Comparison of ENCODE assay signal across 12 cellular contexts in the genomic region with DNA sequence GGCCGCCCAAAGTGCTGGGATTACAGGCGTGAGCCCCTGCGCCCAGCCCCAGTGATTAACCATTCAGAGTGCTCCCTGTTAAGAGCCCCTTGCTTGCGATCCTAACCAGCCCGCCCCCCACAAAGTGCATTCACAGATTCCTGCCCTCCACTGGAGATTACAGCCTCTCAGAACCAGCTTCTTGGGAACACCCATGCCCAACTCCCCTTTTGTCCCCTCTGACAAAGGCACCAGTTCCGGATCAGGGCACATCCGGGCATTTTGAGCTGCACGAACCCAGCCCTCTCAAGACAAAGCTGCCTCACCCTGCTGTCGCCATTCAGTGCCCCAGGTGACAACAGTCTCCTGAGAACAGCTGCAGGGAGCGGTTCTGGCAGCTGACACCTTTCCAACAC. TPM values are rescaled to one million over a fixed set of nuclear protein-coding genes. Genes with fewer than 3 reads are reported as not detected.
DNase-seq lines count a peak whose midpoint lies in the region; ATAC-seq, FAIRE-seq and TF ChIP-seq lines count a peak whose summit lies in the region.
"Had no signal": no experiment of that assay in that cellular context is flagged by ENCODE, and none has a peak within 500 bp of the region (broad histone marks: within the 10 kb centered on the region; RNA-seq: fewer than 3 reads in every experiment).

No MANE protein-coding gene starts in this region.

- no peak for TF ChIP-seq CTCF in kidney (IDR thresholded peaks at IDR 0.05; ENCODE audit: borderline replicate concordance, extremely low read depth, insufficient read depth)
- TF ChIP-seq CTCF in upper lobe of right lung (IDR thresholded peaks at IDR 0.05): no peak

- peak overlapping the region; percentile 54 for H3K9ac ChIP-seq in NT2/D1 (ENCODE audit: insufficient read length, low read depth)
- no peak overlapping the region for H3K9ac ChIP-seq in kidney (ENCODE audit: low read length in 2 of 2)

- intact Hi-C loops in kidney (cut with DNase I) (no loop called here), upper lobe of right lung (cut with DNase I) (no loop called here), sciatic nerve (cut with DNase I) (no loop called here)
- intact Hi-C loops in activated T-helper 1 cell treated with anti-CD3 and anti-CD28 coated beads, Interleukin-12 subunit alpha, Interleukin-12 subunit beta, Interleukin-2, Interleukin-4 antibody, amounts not matched to agents 30 ng/mL and 10 ng/mL and 1 ng/mL, durations not matched to agents 14 hours and 24 hours and 36 hours (cut with micrococcal nuclease): no loop called here

- no peak overlapping the region for H3K4me3 ChIP-seq in NT2/D1 (ENCODE audit: insufficient read length, low read depth)
- H3K4me3 ChIP-seq in kidney (ENCODE audit: low read length in 2 of 2): no peak overlapping the region
- no peak overlapping the region for H3K4me3 ChIP-seq in upper lobe of right lung

- H3K4me1 Mint-ChIP-seq in activated naive CD8-positive, alpha-beta T cell (ENCODE audit: low read depth): peaks cover 14% of the 10 kb centered on the region
- peaks cover 6% of the 10 kb centered on the region for H3K4me1 Mint-ChIP-seq in activated naive CD8-positive, alpha-beta T cell treated with anti-CD3 and anti-CD28 coated beads, Interleukin-2, amount 50 U/mL, for 24 hours
- H3K4me1 Mint-ChIP-seq in activated T-helper 1 cell treated with anti-CD3 and anti-CD28 coated beads, Interleukin-12 subunit alpha, Interleukin-12 subunit beta, Interleukin-2, Interleukin-4 antibody, amounts not matched to agents 30 ng/mL and 10 ng/mL and 1 ng/mL, durations not matched to agents 14 hours and 24 hours and 36 hours (ENCODE audit: low read depth): no peaks in the 10 kb centered on the region

- H3K27ac ChIP-seq in kidney (ENCODE audit: low read depth in 2 of 2, low read length in 2 of 2): peak overlapping the region; percentile 51 to 56
- H3K27ac ChIP-seq in upper lobe of right lung: peak overlapping the region; percentile 56

- DNase-seq in activated naive CD8-positive, alpha-beta T cell treated with anti-CD3 and anti-CD28 coated beads, Interleukin-2, amount 50 U/mL, for 24 hours: no peak
- DNase-seq in NT2/D1 (ENCODE audit: low read depth, low spot score) (no peak), kidney (no peak), upper lobe of right lung (no peak), sciatic nerve (ENCODE audit: low spot score) (no peak)
- DNase-seq in activated T-helper 1 cell treated with anti-CD3 and anti-CD28 coated beads, Interleukin-12 subunit alpha, Interleukin-12 subunit beta, Interleukin-2, Interleukin-4 antibody, amounts not matched to agents 30 ng/mL and 10 ng/mL and 1 ng/mL, durations not matched to agents 14 hours and 24 hours and 36 hours (ENCODE audit: low spot score): no peak
- DNase-seq: activated CD4-positive, alpha-beta memory T cell treated with anti-CD3 and anti-CD28 coated beads for 36 hours; NCI-H226 had no signal

- H3K4me3 Mint-ChIP-seq in activated naive CD8-positive, alpha-beta T cell: peak overlapping the region; percentile 78
- no peak overlapping the region for H3K4me3 Mint-ChIP-seq in activated naive CD8-positive, alpha-beta T cell treated with anti-CD3 and anti-CD28 coated beads, Interleukin-2, amount 50 U/mL, for 24 hours
- H3K4me3 Mint-ChIP-seq in activated T-helper 1 cell treated with anti-CD3 and anti-CD28 coated beads, Interleukin-12 subunit alpha, Interleukin-12 subunit beta, Interleukin-2, Interleukin-4 antibody, amounts not matched to agents 30 ng/mL and 10 ng/mL and 1 ng/mL, durations not matched to agents 14 hours and 24 hours and 36 hours: no peak overlapping the region
- H3K4me3 Mint-ChIP-seq: activated CD4-positive, alpha-beta memory T cell treated with anti-CD3 and anti-CD28 coated beads for 36 hours had no signal

- H3K36me3 ChIP-seq in NT2/D1 (ENCODE audit: insufficient read depth, insufficient read length, low read length): peaks cover 20% of the 10 kb centered on the region
- no peaks in the 10 kb centered on the region for H3K36me3 ChIP-seq in kidney (ENCODE audit: control insufficient read depth in 1 of 2, insufficient read depth in 2 of 2, low read length in 2 of 2)
- no peaks in the 10 kb centered on the region for H3K36me3 ChIP-seq in upper lobe of right lung

- no peaks in the 10 kb centered on the region for H3K9me3 Mint-ChIP-seq in activated naive CD8-positive, alpha-beta T cell (ENCODE audit: low read depth)
- no peaks in the 10 kb centered on the region for H3K9me3 Mint-ChIP-seq in activated naive CD8-positive, alpha-beta T cell treated with anti-CD3 and anti-CD28 coated beads, Interleukin-2, amount 50 U/mL, for 24 hours
- no peaks in the 10 kb centered on the region for H3K9me3 Mint-ChIP-seq in activated T-helper 1 cell treated with anti-CD3 and anti-CD28 coated beads, Interleukin-12 subunit alpha, Interleukin-12 subunit beta, Interleukin-2, Interleukin-4 antibody, amounts not matched to agents 30 ng/mL and 10 ng/mL and 1 ng/mL, durations not matched to agents 14 hours and 24 hours and 36 hours
- H3K9me3 Mint-ChIP-seq: activated CD4-positive, alpha-beta memory T cell treated with anti-CD3 and anti-CD28 coated beads for 36 hours had no signal

- FAIRE-seq in kidney (lab: Jason Lieb, UNC): no peak
- FAIRE-seq: keratinocyte had no signal

- H3K9me3 ChIP-seq in NT2/D1 (ENCODE audit: insufficient read depth, low read length) (no peaks in the 10 kb centered on the region), kidney (ENCODE audit: control insufficient read depth in 1 of 2, low read length in 2 of 2) (no peaks in the 10 kb centered on the region), upper lobe of right lung (no peaks in the 10 kb centered on the region)

- peaks cover 27% of the 10 kb centered on the region for H3K27me3 Mint-ChIP-seq in activated naive CD8-positive, alpha-beta T cell
- H3K27me3 Mint-ChIP-seq in activated naive CD8-positive, alpha-beta T cell treated with anti-CD3 and anti-CD28 coated beads, Interleukin-2, amount 50 U/mL, for 24 hours: peaks cover 52% of the 10 kb centered on the region
- peaks cover 54% of the 10 kb centered on the region for H3K27me3 Mint-ChIP-seq in activated T-helper 1 cell treated with anti-CD3 and anti-CD28 coated beads, Interleukin-12 subunit alpha, Interleukin-12 subunit beta, Interleukin-2, Interleukin-4 antibody, amounts not matched to agents 30 ng/mL and 10 ng/mL and 1 ng/mL, durations not matched to agents 14 hours and 24 hours and 36 hours (ENCODE audit: insufficient read depth)

- H3K36me3 Mint-ChIP-seq in activated naive CD8-positive, alpha-beta T cell: no peaks in the 10 kb centered on the region
- H3K36me3 Mint-ChIP-seq in activated naive CD8-positive, alpha-beta T cell treated with anti-CD3 and anti-CD28 coated beads, Interleukin-2, amount 50 U/mL, for 24 hours (ENCODE audit: low read depth): no peaks in the 10 kb centered on the region
- H3K36me3 Mint-ChIP-seq in activated T-helper 1 cell treated with anti-CD3 and anti-CD28 coated beads, Interleukin-12 subunit alpha, Interleukin-12 subunit beta, Interleukin-2, Interleukin-4 antibody, amounts not matched to agents 30 ng/mL and 10 ng/mL and 1 ng/mL, durations not matched to agents 14 hours and 24 hours and 36 hours (ENCODE audit: low read depth): no peaks in the 10 kb centered on the region
- H3K36me3 Mint-ChIP-seq: activated CD4-positive, alpha-beta memory T cell treated with anti-CD3 and anti-CD28 coated beads for 36 hours had no signal

- no peaks in the 10 kb centered on the region for H3K27me3 ChIP-seq in NT2/D1 (ENCODE audit: insufficient read depth, insufficient read length)
- H3K27me3 ChIP-seq in upper lobe of right lung: peaks cover 39% of the 10 kb centered on the region

- no peak overlapping the region for H3K27ac Mint-ChIP-seq in activated naive CD8-positive, alpha-beta T cell
- no peak overlapping the region for H3K27ac Mint-ChIP-seq in activated naive CD8-positive, alpha-beta T cell treated with anti-CD3 and anti-CD28 coated beads, Interleukin-2, amount 50 U/mL, for 24 hours
- H3K27ac Mint-ChIP-seq in activated T-helper 1 cell treated with anti-CD3 and anti-CD28 coated beads, Interleukin-12 subunit alpha, Interleukin-12 subunit beta, Interleukin-2, Interleukin-4 antibody, amounts not matched to agents 30 ng/mL and 10 ng/mL and 1 ng/mL, durations not matched to agents 14 hours and 24 hours and 36 hours: no peak overlapping the region
- H3K27ac Mint-ChIP-seq: activated CD4-positive, alpha-beta memory T cell treated with anti-CD3 and anti-CD28 coated beads for 36 hours had no signal

- ATAC-seq in activated naive CD8-positive, alpha-beta T cell treated with anti-CD3 and anti-CD28 coated beads, Interleukin-2, amount 50 U/mL, for 24 hours: no peak
- ATAC-seq in upper lobe of right lung: no peak
- ATAC-seq in GM19351 (IDR thresholded peaks at IDR 0.05; ENCODE audit: unreplicated experiment): no peak
- ATAC-seq in sciatic nerve: no peak

- H3K4me1 ChIP-seq in NT2/D1 (ENCODE audit: insufficient read depth, insufficient read length) (peaks cover 12% of the 10 kb centered on the region), kidney (ENCODE audit: control insufficient read depth in 1 of 2, insufficient read depth in 1 of 2, low read depth in 1 of 2, low read length in 2 of 2) (peaks cover 0 to 7% of the 10 kb centered on the region in 2 donors), upper lobe of right lung (peaks cover 4% of the 10 kb centered on the region)

RNA-seq across cellular contexts. Expression of a gene that starts 0.8 kb away (rescaled TPM):
- 781 TPM for total RNA-seq in kidney
- 319 TPM for polyA plus RNA-seq in kidney (ENCODE audit: insufficient read depth, low read depth, low replicate concordance)
- 321 TPM for total RNA-seq in upper lobe of right lung
- not detected in 2 replicates for total RNA-seq in activated T-helper 1 cell treated with anti-CD3 and anti-CD28 coated beads, Interleukin-12 subunit alpha, Interleukin-12 subunit beta, Interleukin-2, Interleukin-4 antibody, amounts not matched to agents 30 ng/mL and 10 ng/mL and 1 ng/mL, durations not matched to agents 14 hours and 24 hours and 36 hours
- total RNA-seq in sciatic nerve: 94.1 TPM
- total RNA-seq: activated CD4-positive, alpha-beta memory T cell treated with anti-CD3 and anti-CD28 coated beads for 36 hours had no signal

RNA-seq across cellular contexts. Expression of a gene that starts 10.3 kb away (rescaled TPM):
- total RNA-seq in kidney (2.8 TPM), upper lobe of right lung (24.3 TPM), sciatic nerve (0.36 TPM)
- polyA plus RNA-seq in kidney (ENCODE audit: insufficient read depth, low read depth, low replicate concordance): 0.15 TPM
- not detected in 2 replicates for total RNA-seq in activated T-helper 1 cell treated with anti-CD3 and anti-CD28 coated beads, Interleukin-12 subunit alpha, Interleukin-12 subunit beta, Interleukin-2, Interleukin-4 antibody, amounts not matched to agents 30 ng/mL and 10 ng/mL and 1 ng/mL, durations not matched to agents 14 hours and 24 hours and 36 hours
- total RNA-seq: activated CD4-positive, alpha-beta memory T cell treated with anti-CD3 and anti-CD28 coated beads for 36 hours had no signal

RNA-seq across cellular contexts. Expression of a gene that starts 23.5 kb away (rescaled TPM):
- total RNA-seq in kidney: not detected
- not detected for polyA plus RNA-seq in kidney (ENCODE audit: insufficient read depth, low read depth, low replicate concordance)
- total RNA-seq in upper lobe of right lung: 5.5 TPM
- not detected in 2 replicates for total RNA-seq in activated T-helper 1 cell treated with anti-CD3 and anti-CD28 coated beads, Interleukin-12 subunit alpha, Interleukin-12 subunit beta, Interleukin-2, Interleukin-4 antibody, amounts not matched to agents 30 ng/mL and 10 ng/mL and 1 ng/mL, durations not matched to agents 14 hours and 24 hours and 36 hours
- 0.62 TPM for total RNA-seq in sciatic nerve
- total RNA-seq: activated CD4-positive, alpha-beta memory T cell treated with anti-CD3 and anti-CD28 coated beads for 36 hours had no signal

RNA-seq across cellular contexts. Expression of a gene that starts 39.2 kb away (rescaled TPM):
- total RNA-seq in kidney (not detected), upper lobe of right lung (not detected), sciatic nerve (not detected)
- polyA plus RNA-seq in kidney (ENCODE audit: insufficient read depth, low read depth, low replicate concordance): not detected
- not detected in 2 replicates for total RNA-seq in activated T-helper 1 cell treated with anti-CD3 and anti-CD28 coated beads, Interleukin-12 subunit alpha, Interleukin-12 subunit beta, Interleukin-2, Interleukin-4 antibody, amounts not matched to agents 30 ng/mL and 10 ng/mL and 1 ng/mL, durations not matched to agents 14 hours and 24 hours and 36 hours
- total RNA-seq: activated CD4-positive, alpha-beta memory T cell treated with anti-CD3 and anti-CD28 coated beads for 36 hours; epithelial cell of proximal tubule had no signal
- polyA plus RNA-seq: keratinocyte had no signal

RNA-seq across cellular contexts. Expression of a gene that starts 42.9 kb away (rescaled TPM):
- total RNA-seq in kidney (not detected), upper lobe of right lung (not detected), sciatic nerve (not detected)
- polyA plus RNA-seq in kidney (ENCODE audit: insufficient read depth, low read depth, low replicate concordance): not detected
- total RNA-seq in activated T-helper 1 cell treated with anti-CD3 and anti-CD28 coated beads, Interleukin-12 subunit alpha, Interleukin-12 subunit beta, Interleukin-2, Interleukin-4 antibody, amounts not matched to agents 30 ng/mL and 10 ng/mL and 1 ng/mL, durations not matched to agents 14 hours and 24 hours and 36 hours: not detected in 2 replicates
- total RNA-seq: activated CD4-positive, alpha-beta memory T cell treated with anti-CD3 and anti-CD28 coated beads for 36 hours; epithelial cell of proximal tubule had no signal

Comparison
In these comparisons a context has a peak if more than half of its experiments do, and no peak if none do; other contexts are left out.
1. RNA of a gene that starts 0.8 kb away (total RNA-seq): 781 TPM in kidney (single experiment), 321 TPM in upper lobe of right lung (single experiment) and 94.1 TPM in sciatic nerve (single experiment); not detected in activated T-helper 1 cell treated with anti-CD3 and anti-CD28 coated beads, Interleukin-12 subunit alpha, Interleukin-12 subunit beta, Interleukin-2, Interleukin-4 antibody, amounts not matched to agents 30 ng/mL and 10 ng/mL and 1 ng/mL, durations not matched to agents 14 hours and 24 hours and 36 hours; every median in the first group is over 10 times any median in the second.